Comparison of ENCODE assay signal across 16 cellular contexts in the genomic region with DNA sequence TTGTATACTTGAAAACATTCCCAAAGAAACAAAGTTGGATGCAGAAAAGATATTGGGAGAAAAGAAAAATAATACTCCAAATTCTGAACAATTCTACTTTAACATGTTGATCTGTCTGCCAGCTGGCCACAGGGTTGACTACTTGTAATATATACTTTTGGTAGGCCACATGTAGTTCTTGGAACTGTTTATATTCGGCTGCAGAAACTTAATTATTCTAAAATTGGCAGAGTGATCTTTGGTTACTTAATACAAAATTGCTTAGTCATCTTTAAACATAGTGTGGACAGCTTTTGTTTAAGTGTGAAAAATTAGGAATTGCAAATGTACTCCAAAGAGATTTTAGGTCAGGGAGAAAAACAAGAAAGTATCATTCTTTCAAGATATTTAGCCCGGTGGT.
DNase-seq lines count a peak whose midpoint lies in the region; ATAC-seq, FAIRE-seq and TF ChIP-seq lines count a peak whose summit lies in the region.
"Had no signal": no experiment of that assay in that cellular context is flagged by ENCODE, and none has a peak within 500 bp of the region (broad histone marks: within the 10 kb centered on the region; RNA-seq: fewer than 3 reads in every experiment).

No MANE protein-coding gene starts in this region.

- no peak for FAIRE-seq in K562 (lab: Jason Lieb, UNC)
- FAIRE-seq: GM12878 had no signal

- H3K27me3 ChIP-seq in K562 (ENCODE audit: control insufficient read depth in 2 of 2, insufficient read depth in 2 of 2, low read length in 2 of 2) (peaks cover 0 to 5% of the 10 kb centered on the region in 2 experiments; a peak in 2 of 5 replicates), thoracic aorta (replicated peaks; ENCODE audit: insufficient read depth) (no peaks in the 10 kb centered on the region)

- CTCF ChIA-PET in activated CD4-positive, alpha-beta T cell treated with anti-CD3 and anti-CD28 coated beads, Interleukin-2, amount 10 ng/mL, durations not matched to agents 7 days and 5 days (lab: Charles Lee): interaction anchor here (0.6 to 1.2 kb wide), 3 partner anchors 10 to 105 kb away, joined by 3 read pairs; no protein-coding TSS in a partner anchor
- CTCF ChIA-PET in K562 (lab: Yijun Ruan, JAX; ENCODE audit: low intra/inter-chr PET ratio) (no interaction called here), HEK293T (lab: Yijun Ruan, JAX) (no interaction called here)

- 12% methylated on average over 2 of the region's 2 CpGs for WGBS in K562 (ENCODE audit: insufficient coverage, low coverage, missing lambda C conversion rate)

- no peak overlapping the region for H3K4me3 Mint-ChIP-seq in activated CD4-positive, alpha-beta T cell treated with anti-CD3 and anti-CD28 coated beads, Interleukin-2, amount 10 ng/mL, durations not matched to agents 7 days and 5 days
- H3K4me3 Mint-ChIP-seq in immature natural killer cell: peak overlapping the region in 2 of 5 donors; percentile 61 to 71

- no peak overlapping the region for H3K9ac ChIP-seq in K562 (ENCODE audit: insufficient read depth in 1 of 2, low read depth in 2 of 2, low read length in 2 of 2)
- H3K9ac ChIP-seq: parathyroid adenoma had no signal

- no peak for TF ChIP-seq EP300 in K562 (IDR thresholded peaks at IDR 0.05; ENCODE audit: low read length)

- H3K36me3 ChIP-seq in K562 (ENCODE audit: control insufficient read depth, insufficient read depth, low read length): no peaks in the 10 kb centered on the region
- no peaks in the 10 kb centered on the region for H3K36me3 ChIP-seq in thoracic aorta

- no peaks in the 10 kb centered on the region for H3K79me2 ChIP-seq in K562 (ENCODE audit: control insufficient read depth, insufficient read depth, low read length)
- H3K79me2 ChIP-seq: parathyroid adenoma had no signal

- H3K4me1 Mint-ChIP-seq in activated CD4-positive, alpha-beta T cell treated with anti-CD3 and anti-CD28 coated beads, Interleukin-2, amount 10 ng/mL, durations not matched to agents 7 days and 5 days: peaks cover 39% of the 10 kb centered on the region
- H3K4me1 Mint-ChIP-seq in immature natural killer cell: peaks cover 22 to 24% of the 10 kb centered on the region in 2 donors

- TF ChIP-seq RAD21 in K562 (CRISPR knock-in tag; conservative IDR thresholded peaks at IDR 0.05 in 1 of 2, IDR thresholded peaks at IDR 0.05 in 1 of 2): no peak

- no peaks in the 10 kb centered on the region for H3K9me1 ChIP-seq in K562 (ENCODE audit: control insufficient read depth, insufficient read depth, low read length)

- no peaks in the 10 kb centered on the region for H3K27me3 Mint-ChIP-seq in activated CD4-positive, alpha-beta T cell treated with anti-CD3 and anti-CD28 coated beads, Interleukin-2, amount 10 ng/mL, durations not matched to agents 7 days and 5 days
- H3K27me3 Mint-ChIP-seq in immature natural killer cell (ENCODE audit: low read depth in 3 of 3): peaks cover 1 to 5% (median 2%) of the 10 kb centered on the region in 3 donors

- H3K4me3 ChIP-seq in K562: no peak overlapping the region
- peak overlapping the region; percentile 28 for H3K4me3 ChIP-seq in thoracic aorta
- H3K4me3 ChIP-seq: GM12878 had no signal

- H3K9me3 ChIP-seq in K562 (replicated peaks; ENCODE audit: control insufficient read depth, insufficient read depth, low read depth, low read length) (no peaks in the 10 kb centered on the region), thoracic aorta (no peaks in the 10 kb centered on the region)

- H3K27ac ChIP-seq in K562 (ENCODE audit: extremely low read depth, low read depth, low read length): no peak overlapping the region
- H3K27ac ChIP-seq in thoracic aorta: peak overlapping the region; percentile 36 to 77
- H3K27ac ChIP-seq: parathyroid adenoma had no signal

- H3K9me3 Mint-ChIP-seq in activated CD4-positive, alpha-beta T cell treated with anti-CD3 and anti-CD28 coated beads, Interleukin-2, amount 10 ng/mL, durations not matched to agents 7 days and 5 days: peaks cover 31% of the 10 kb centered on the region
- no peaks in the 10 kb centered on the region for H3K9me3 Mint-ChIP-seq in immature natural killer cell

- peak overlapping the region; percentile 83 for H3K27ac Mint-ChIP-seq in activated CD4-positive, alpha-beta T cell treated with anti-CD3 and anti-CD28 coated beads, Interleukin-2, amount 10 ng/mL, durations not matched to agents 7 days and 5 days
- peak overlapping the region in 4 of 6 donors; percentile 24 to 82 (median 78) for H3K27ac Mint-ChIP-seq in immature natural killer cell
- H3K27ac Mint-ChIP-seq: activated T-cell treated with anti-CD3 and anti-CD28 coated beads, Interleukin-2, amount 50 U/mL, for 72 hours had no signal

- DNase-seq in activated CD4-positive, alpha-beta T cell treated with anti-CD3 and anti-CD28 coated beads, Interleukin-2, amount 10 ng/mL, durations not matched to agents 7 days and 5 days: no peak
- DNase-seq in activated CD4-positive, alpha-beta T cell treated with anti-CD3 and anti-CD28 coated beads, Interleukin-2, amount 50 U/mL, for 4 hours: no peak
- no peak for DNase-seq in K562 (ENCODE audit: extremely low read depth in 1 of 4, low spot score in 3 of 4)
- DNase-seq in immature natural killer cell: no peak
- DNase-seq in thoracic aorta (ENCODE audit: low spot score): no peak
- no peak for DNase-seq in COLO668 (lab: John Stamatoyannopoulos, UW; ENCODE audit: unreplicated experiment)
- DNase-seq in HEK293T (ENCODE audit: extremely low spot score): no peak
- DNase-seq: activated T-cell treated with anti-CD3 and anti-CD28 coated beads, Interleukin-2, amount 50 U/mL, for 72 hours; DMS53; GOT3; left colon; NCI-H1048; NCI-H524 treated with DMSO at 0.1 percent for 48 hours had no signal

- in situ Hi-C loops in K562 (cut with MboI): no loop called here

- POLR2A ChIA-PET in activated CD4-positive, alpha-beta T cell treated with anti-CD3 and anti-CD28 coated beads, Interleukin-2, amount 10 ng/mL, durations not matched to agents 7 days and 5 days (lab: Charles Lee): no interaction called here
- POLR2A ChIA-PET in K562 (lab: Yijun Ruan, JAX) (interaction anchor here (0.9 to 2.2 kb wide), 4 partner anchors 8 to 24 kb away, joined by 3 to 7 read pairs (median 3); no protein-coding TSS in a partner anchor), HEK293T (lab: Yijun Ruan, JAX) (no interaction called here)

- no peaks in the 10 kb centered on the region for H4K20me1 ChIP-seq in K562 (replicated peaks; ENCODE audit: control insufficient read depth, insufficient read depth, low read length)

- peaks cover 36% of the 10 kb centered on the region for H3K36me3 Mint-ChIP-seq in activated CD4-positive, alpha-beta T cell treated with anti-CD3 and anti-CD28 coated beads, Interleukin-2, amount 10 ng/mL, durations not matched to agents 7 days and 5 days (ENCODE audit: low read depth)
- no peaks in the 10 kb centered on the region for H3K36me3 Mint-ChIP-seq in immature natural killer cell

- H3K4me1 ChIP-seq in K562 (replicated peaks in 1 of 2; ENCODE audit: control insufficient read depth in 2 of 2, insufficient read depth in 2 of 2, low read length in 2 of 2) (peaks cover 0 to 16% of the 10 kb centered on the region in 2 experiments; a peak in 1 of 5 replicates), thoracic aorta (ENCODE audit: control insufficient read depth in 1 of 2, low read depth in 2 of 2) (peaks cover 58 to 92% of the 10 kb centered on the region in 2 donors)
- H3K4me1 ChIP-seq: parathyroid adenoma had no signal

- ATAC-seq in K562: no peak
- ATAC-seq in thoracic aorta (ENCODE audit: insufficient number of reproducible peaks, low FRiP score, low read depth): no peak
- no peak for ATAC-seq in HG02885 (IDR thresholded peaks at IDR 0.05; ENCODE audit: poor library complexity, unreplicated experiment)
- ATAC-seq: activated T-cell treated with anti-CD3 and anti-CD28 coated beads, Interleukin-2, amount 50 U/mL, for 72 hours; GM12878; left colon had no signal

- H2AFZ ChIP-seq in K562 (ENCODE audit: low read depth, low read length): peak overlapping the region; percentile 86
- H2AFZ ChIP-seq: parathyroid adenoma had no signal

- no TSS peak for BruUV-seq in K562 (replicated peaks; lab: Mats Ljungman, UMichigan)

- TF ChIP-seq CTCF in K562 (IDR thresholded peaks at IDR 0.05 in 2 of 3, conservative IDR thresholded peaks at IDR 0.05 in 1 of 3; ENCODE audit: insufficient read depth in 2 of 3, low read depth in 1 of 3, low read length in 3 of 3) (no peak), thoracic aorta (IDR thresholded peaks at IDR 0.05) (no peak)

- no peak for TF ChIP-seq POLR2A in K562 (conservative IDR thresholded peaks at IDR 0.05)

- intact Hi-C loops in K562 (cut with micrococcal nuclease): no loop called here

- H3K4me2 ChIP-seq in K562 (ENCODE audit: insufficient read depth, low read length): no peak overlapping the region

TF ChIP-seq in K562, 482 proteins besides CTCF, POLR2A, EP300 and RAD21 (continues in another document):
- TF ChIP-seq, protein P1, sequence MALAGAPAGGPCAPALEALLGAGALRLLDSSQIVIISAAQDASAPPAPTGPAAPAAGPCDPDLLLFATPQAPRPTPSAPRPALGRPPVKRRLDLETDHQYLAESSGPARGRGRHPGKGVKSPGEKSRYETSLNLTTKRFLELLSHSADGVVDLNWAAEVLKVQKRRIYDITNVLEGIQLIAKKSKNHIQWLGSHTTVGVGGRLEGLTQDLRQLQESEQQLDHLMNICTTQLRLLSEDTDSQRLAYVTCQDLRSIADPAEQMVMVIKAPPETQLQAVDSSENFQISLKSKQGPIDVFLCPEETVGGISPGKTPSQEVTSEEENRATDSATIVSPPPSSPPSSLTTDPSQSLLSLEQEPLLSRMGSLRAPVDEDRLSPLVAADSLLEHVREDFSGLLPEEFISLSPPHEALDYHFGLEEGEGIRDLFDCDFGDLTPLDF (CRISPR knock-in tag; IDR thresholded peaks at IDR 0.05): no peak

TF ChIP-seq in HEK293T, 16 proteins besides CTCF, POLR2A, EP300 and RAD21 (continues in another document):
- TF ChIP-seq SP1 (IDR thresholded peaks at IDR 0.05) (no peak), BHLHE40 (IDR thresholded peaks at IDR 0.05; ENCODE audit: borderline replicate concordance) (no peak), HDGF (IDR thresholded peaks at IDR 0.05; ENCODE audit: borderline replicate concordance) (no peak), CTBP1 (IDR thresholded peaks at IDR 0.05; ENCODE audit: borderline replicate concordance) (no peak), L3MBTL2 (conservative IDR thresholded peaks at IDR 0.05) (no peak), LEF1 (IDR thresholded peaks at IDR 0.05; ENCODE audit: borderline replicate concordance) (no peak), ELF4 (IDR thresholded peaks at IDR 0.05) (no peak), FOXK2 (IDR thresholded peaks at IDR 0.05) (no peak), SUZ12 (IDR thresholded peaks at IDR 0.05) (no peak), FOXA1 (IDR thresholded peaks at IDR 0.05) (no peak), TARDBP (IDR thresholded peaks at IDR 0.05) (no peak), ARNT (IDR thresholded peaks at IDR 0.05) (no peak), FOXM1 (IDR thresholded peaks at IDR 0.05; ENCODE audit: borderline replicate concordance) (no peak)
